ENCODE assay signal across 8 cellular contexts in the genomic region with DNA sequence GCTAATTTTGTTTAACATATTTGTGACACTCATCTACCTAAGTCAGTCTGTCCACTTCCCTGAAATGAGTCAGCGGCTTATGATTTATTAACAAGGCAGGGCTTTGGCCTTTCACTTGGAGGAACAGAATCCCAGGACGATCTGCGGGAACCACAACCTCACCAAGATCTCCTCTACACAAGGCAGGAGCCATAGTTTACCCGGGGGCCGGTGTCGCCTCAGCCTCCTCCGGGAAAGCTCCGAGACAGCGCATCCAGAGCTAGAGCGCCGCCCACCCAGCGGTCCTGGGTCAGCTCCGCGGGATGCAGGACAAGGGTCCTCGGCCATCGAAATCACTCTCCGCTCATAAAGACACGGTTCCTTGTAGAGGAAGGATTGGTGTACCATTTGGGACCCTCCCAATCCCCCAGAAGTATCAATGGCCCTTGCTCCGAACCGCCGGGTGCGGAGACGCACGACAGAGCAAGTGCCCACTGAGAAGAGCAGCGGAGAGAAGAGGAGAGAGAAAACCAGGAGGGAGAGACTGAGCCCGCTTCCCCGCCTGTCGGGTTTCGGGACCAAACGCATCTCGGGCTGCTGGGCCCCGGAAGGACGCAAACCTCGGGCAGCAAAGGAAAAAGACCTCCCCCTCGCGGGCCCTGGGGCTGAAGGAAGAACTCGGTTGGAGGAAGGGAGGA. TPM values are rescaled to one million over a fixed set of nuclear protein-coding genes. Genes with fewer than 3 reads are reported as not detected.
DNase-seq lines count a peak whose midpoint lies in the region; FAIRE-seq and TF ChIP-seq lines count a peak whose summit lies in the region.

No MANE protein-coding gene starts in this region.

- no peak for TF ChIP-seq POLR2A in H54 (IDR thresholded peaks at IDR 0.05; ENCODE audit: low read depth, low read length)

- H3K9me3 ChIP-seq in keratinocyte (ENCODE audit: control insufficient read depth, low read depth, low read length): no peaks in the 10 kb centered on the region

- H3K27ac ChIP-seq in ACC112 (ENCODE audit: low read depth, low read length): peak overlapping the region; percentile 80
- peak overlapping the region; percentile 23 for H3K27ac ChIP-seq in keratinocyte (ENCODE audit: control insufficient read depth, insufficient read depth, low read length)
- H3K27ac ChIP-seq in substantia nigra (ENCODE audit: low read depth, low read length, poor library complexity, severe bottlenecking): peak overlapping the region; percentile 44

- peaks cover 63% of the 10 kb centered on the region for H3K4me1 ChIP-seq in ACC112 (ENCODE audit: control insufficient read depth, insufficient read depth, low read length, unreplicated experiment)
- peaks cover 46% of the 10 kb centered on the region for H3K4me1 ChIP-seq in keratinocyte (ENCODE audit: control insufficient read depth, extremely low read depth, insufficient read depth, low read length)

- H3K79me2 ChIP-seq in ACC112 (ENCODE audit: control insufficient read depth, insufficient read depth, low read length, unreplicated experiment): peaks cover 3% of the 10 kb centered on the region
- no peaks in the 10 kb centered on the region for H3K79me2 ChIP-seq in keratinocyte (ENCODE audit: control insufficient read depth, insufficient read depth, low read length)

- DNase-seq in H54 (ENCODE audit: insufficient read length, low spot score) (no peak), anterior cingulate cortex (lab: John Stamatoyannopoulos, UW) (peak in 37 of 58 donors; percentile 2 to 54 (median 21)), keratinocyte (ENCODE audit: low read depth, low spot score) (no peak), substantia nigra (lab: John Stamatoyannopoulos, UW) (peak in 38 of 49 donors; percentile 3 to 56 (median 26)), germinal center (ENCODE audit: low spot score) (no peak), mucosa of gallbladder (ENCODE audit: low spot score) (no peak)
- DNase-seq in stimulated activated CD4-positive, alpha-beta T cell treated with anti-CD3 and anti-CD28 coated beads, Interleukin-2, amount 100 ng/mL, for 48 hours: no peak

- dilution Hi-C loops in keratinocyte (cut with MboI; ENCODE audit: extremely low pct_ligation_motif_present, low sequenced_read_pairs): no loop called here

- no peaks in the 10 kb centered on the region for H4K20me1 ChIP-seq in keratinocyte (ENCODE audit: control insufficient read depth, extremely low read depth, insufficient read depth, low read length)

- FAIRE-seq in H54 (lab: Jason Lieb, UNC) (peak; percentile 48), keratinocyte (lab: Jason Lieb, UNC) (peak; percentile 53)

- peak overlapping the region; percentile 58 for H3K4me2 ChIP-seq in keratinocyte (ENCODE audit: control insufficient read depth, extremely low read depth, insufficient read depth, low read depth, low read length)

- no peak for TF ChIP-seq CTCF in keratinocyte (optimal IDR thresholded peaks at IDR 0.05 in 1 of 3, IDR thresholded peaks at IDR 0.05 in 1 of 3, conservative IDR thresholded peaks at IDR 0.05 in 1 of 3; ENCODE audit: extremely low read depth in 1 of 3, insufficient read depth in 2 of 3, low read length in 3 of 3)

- peak overlapping the region; percentile 30 for H3K9ac ChIP-seq in keratinocyte (ENCODE audit: control insufficient read depth, extremely low read depth, insufficient read depth, low read length)

- H3K27me3 ChIP-seq in ACC112 (ENCODE audit: insufficient read depth, low read length) (no peaks in the 10 kb centered on the region), keratinocyte (ENCODE audit: control insufficient read depth, extremely low read depth, insufficient read depth, low read length) (no peaks in the 10 kb centered on the region)

- H3K4me3 ChIP-seq in ACC112 (ENCODE audit: low read depth, low read length) (peak overlapping the region; percentile 69), keratinocyte (ENCODE audit: control insufficient read depth in 2 of 3, extremely low read depth in 1 of 3, insufficient read depth in 2 of 3, low read depth in 1 of 3, low read length in 3 of 3) (peak overlapping the region in 2 of 3 experiments; percentile 7 to 47)

- H3K36me3 ChIP-seq in ACC112 (ENCODE audit: insufficient read depth, low read length) (no peaks in the 10 kb centered on the region), keratinocyte (ENCODE audit: control insufficient read depth in 2 of 2, extremely low read depth in 1 of 2, insufficient read depth in 2 of 2, low read length in 2 of 2) (no peaks in the 10 kb centered on the region)

- peak overlapping the region; percentile 94 for H2AFZ ChIP-seq in ACC112 (ENCODE audit: low read length, unreplicated experiment)
- H2AFZ ChIP-seq in keratinocyte (ENCODE audit: control insufficient read depth, low read length): peak overlapping the region; percentile 80

- no peaks in the 10 kb centered on the region for H3K9me1 ChIP-seq in keratinocyte (ENCODE audit: control insufficient read depth, extremely low read depth, insufficient read depth, low read length)

RNA-seq across cellular contexts. Expression of a gene that starts 13.1 kb away (rescaled TPM):
- polyA plus RNA-seq in keratinocyte: 49.9 to 71.3 TPM (median 67.6 TPM) in 3 replicates
- 38.9 TPM for polyA plus RNA-seq in keratinocyte (2011; ENCODE audit: low read depth)
- polyA plus RNA-seq in keratinocyte (2011; cell fraction: cytosol; rRNA removed): 16.5 and 38.3 TPM in 2 replicates
- 54.5 and 77.6 TPM in 2 replicates for polyA plus RNA-seq in keratinocyte (2011; cell fraction: nucleus; rRNA removed)
- 22.5 and 56.2 TPM in 2 replicates for polyA plus RNA-seq in keratinocyte (2012; ENCODE audit: low replicate concordance)
- 19.3 to 124 TPM (median 59.1 TPM) in 3 replicates for polyA minus RNA-seq in keratinocyte
- 37.8 TPM for polyA minus RNA-seq in keratinocyte (2011; cell fraction: cytosol; rRNA and poly(A)+ RNA removed)
- 84.6 and 158 TPM in 2 replicates for polyA minus RNA-seq in keratinocyte (2011; cell fraction: nucleus; rRNA and poly(A)+ RNA removed)
- total RNA-seq in mucosa of gallbladder: 43.9 TPM

Comparison
In these comparisons a context has a peak if more than half of its experiments do, and no peak if none do; other contexts are left out.
1. H3K27ac ChIP-seq: peak in every context shown above with its lines; median percentile 80 in ACC112; 44 in substantia nigra; 23 in keratinocyte.
2. DNase-seq: peak in anterior cingulate cortex (37 of 58) and substantia nigra (38 of 49); none in H54 (single experiment), keratinocyte (single experiment), stimulated activated CD4-positive, alpha-beta T cell treated with anti-CD3 and anti-CD28 coated beads, Interleukin-2, amount 100 ng/mL, for 48 hours (0 of 2), germinal center (single experiment) and mucosa of gallbladder (single experiment).